ENCODE assay signal across 8 cellular contexts in the genomic region with DNA sequence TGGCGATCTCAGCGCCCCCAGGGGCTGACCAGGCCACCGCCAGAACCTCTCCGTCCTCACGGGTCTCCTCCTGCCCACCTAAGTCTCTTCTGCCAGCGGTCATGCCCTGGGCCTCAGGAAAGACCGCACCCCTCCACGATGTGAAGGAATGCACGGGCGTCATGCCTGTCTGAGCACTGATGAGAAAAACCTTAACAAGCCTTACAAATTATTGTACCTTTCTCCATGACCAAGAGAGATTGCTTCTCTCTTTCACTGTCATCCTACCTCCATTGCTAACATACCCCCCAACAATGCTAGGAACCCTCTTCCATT. TPM values are rescaled to one million over a fixed set of nuclear protein-coding genes. Genes with fewer than 3 reads are reported as not detected.
A peak's percentile ranks its signal among the peaks of the same experiment; 100 is the strongest.
DNase-seq lines count a peak whose midpoint lies in the region; ATAC-seq and TF ChIP-seq lines count a peak whose summit lies in the region.
"Not testable (repeated sequence)": the region's sequence is repeated elsewhere in the genome, so short reads cannot be mapped to it uniquely, and the experiment has no call there.

No MANE protein-coding gene starts in this region.

- CTCF ChIA-PET in activated CD8-positive, alpha-beta memory T cell treated with anti-CD3 and anti-CD28 coated beads, Interleukin-2, amount 10 ng/mL, durations not matched to agents 7 days and 5 days (lab: Charles Lee) = not testable (repeated sequence)

- H3K27me3 ChIP-seq in MM.1S (replicated peaks; ENCODE audit: insufficient read depth, low read length); heart left ventricle; gastrocnemius medialis: not testable (repeated sequence)

- not testable (repeated sequence) for TF ChIP-seq CTCF in 22Rv1 (IDR thresholded peaks at IDR 0.05); MM.1S (IDR thresholded peaks at IDR 0.05; ENCODE audit: low read length); choroid plexus epithelial cell (conservative IDR thresholded peaks at IDR 0.05; ENCODE audit: low read depth, low read length); heart left ventricle (IDR thresholded peaks at IDR 0.05); mesothelial cell of epicardium (IDR thresholded peaks at IDR 0.05; ENCODE audit: unreplicated experiment); gastrocnemius medialis (IDR thresholded peaks at IDR 0.05 in 4 of 5, conservative IDR thresholded peaks at IDR 0.05 in 1 of 5)

- not testable (repeated sequence) for H3K4me1 ChIP-seq in MM.1S (ENCODE audit: low read length); gastrocnemius medialis
- H3K4me1 ChIP-seq in heart left ventricle = peaks cover 0 to 10% (median 3%) of the 10 kb centered on the region in 12 donors

- not testable (repeated sequence) for H3K36me3 Mint-ChIP-seq in activated CD8-positive, alpha-beta memory T cell treated with anti-CD3 and anti-CD28 coated beads, Interleukin-2, amount 10 ng/mL, durations not matched to agents 7 days and 5 days; mesothelial cell of epicardium

- peak overlapping the region; percentile 99 for H3K27ac Mint-ChIP-seq in activated CD8-positive, alpha-beta memory T cell treated with anti-CD3 and anti-CD28 coated beads, Interleukin-2, amount 10 ng/mL, durations not matched to agents 7 days and 5 days
- H3K27ac Mint-ChIP-seq in mesothelial cell of epicardium = peak overlapping the region; percentile 99

- not testable (repeated sequence) for H3K9me3 Mint-ChIP-seq in activated CD8-positive, alpha-beta memory T cell treated with anti-CD3 and anti-CD28 coated beads, Interleukin-2, amount 10 ng/mL, durations not matched to agents 7 days and 5 days (ENCODE audit: low read depth); mesothelial cell of epicardium

- ATAC-seq in GM19467 (IDR thresholded peaks at IDR 0.05; ENCODE audit: unreplicated experiment) (peak; percentile 7), heart left ventricle (peak in 1 of 4 donors; percentile 3), gastrocnemius medialis (peak; percentile 5 to 10)
- ATAC-seq in activated CD8-positive, alpha-beta memory T cell treated with anti-CD3 and anti-CD28 coated beads, Interleukin-2, amount 10 ng/mL, durations not matched to agents 7 days and 5 days = not testable (repeated sequence)

- peak overlapping the region; percentile 97 for H3K4me2 ChIP-seq in MM.1S (ENCODE audit: low read depth, low read length)

- H3K27ac ChIP-seq in 22Rv1 (peak overlapping the region; percentile 83), MM.1S (ENCODE audit: low read length) (peak overlapping the region; percentile 98), heart left ventricle (peak overlapping the region; percentile 92 to 99 (median 94)), gastrocnemius medialis (peak overlapping the region; percentile 91 to 98 (median 95))

- not testable (repeated sequence) for H3F3A ChIP-seq in MM.1S (ENCODE audit: insufficient read depth, low read length)

- TF ChIP-seq POLR2A in heart left ventricle (IDR thresholded peaks at IDR 0.05); gastrocnemius medialis (IDR thresholded peaks at IDR 0.05): not testable (repeated sequence)

- peak overlapping the region; percentile 93 for H3K9ac ChIP-seq in MM.1S (ENCODE audit: low read length)

- intact Hi-C loops in heart left ventricle (cut with DNase I); gastrocnemius medialis (cut with DNase I; ENCODE audit: low total_unique reads): not testable (repeated sequence)

- not testable (repeated sequence) for H3K79me2 ChIP-seq in MM.1S (ENCODE audit: low read length)

- H3K4me1 Mint-ChIP-seq in activated CD8-positive, alpha-beta memory T cell treated with anti-CD3 and anti-CD28 coated beads, Interleukin-2, amount 10 ng/mL, durations not matched to agents 7 days and 5 days = peaks cover 14% of the 10 kb centered on the region
- H3K4me1 Mint-ChIP-seq in mesothelial cell of epicardium = peaks cover 11% of the 10 kb centered on the region

- peak overlapping the region; percentile 91 for H3K4me3 Mint-ChIP-seq in activated CD8-positive, alpha-beta memory T cell treated with anti-CD3 and anti-CD28 coated beads, Interleukin-2, amount 10 ng/mL, durations not matched to agents 7 days and 5 days
- peak overlapping the region; percentile 94 for H3K4me3 Mint-ChIP-seq in mesothelial cell of epicardium

- WGBS in heart left ventricle, 4 donors = 1 to 14% (median 3%) methylated on average over 10 of the region's 10 CpGs

- DNase-seq in MM.1S; activated CD8-positive, alpha-beta memory T cell treated with anti-CD3 and anti-CD28 coated beads, Interleukin-2, amount 10 ng/mL, durations not matched to agents 7 days and 5 days; choroid plexus epithelial cell (ENCODE audit: low read depth); heart left ventricle; gastrocnemius medialis: not testable (repeated sequence)
- peak in 1 of 2 experiments; percentile 39 for DNase-seq in mesothelial cell of epicardium (ENCODE audit: low spot score in 2 of 2, unreplicated experiment in 2 of 2)

- H3K9me2 ChIP-seq in MM.1S (replicated peaks; ENCODE audit: insufficient read depth, low read length) = not testable (repeated sequence)

- not testable (repeated sequence) for H4K20me1 ChIP-seq in MM.1S (ENCODE audit: insufficient read depth, low read length)

- H2AFZ ChIP-seq in MM.1S (ENCODE audit: low read length) = peak overlapping the region; percentile 93

- not testable (repeated sequence) for H3K9me3 ChIP-seq in MM.1S (replicated peaks; ENCODE audit: insufficient read depth, low read length); heart left ventricle; gastrocnemius medialis

- H3K4me3 ChIP-seq in MM.1S (ENCODE audit: low read length) (peak overlapping the region; percentile 76), choroid plexus epithelial cell (ENCODE audit: low read depth, low read length) (peak overlapping the region; percentile 73), heart left ventricle (peak overlapping the region; percentile 59 to 75 (median 66)), gastrocnemius medialis (peak overlapping the region; percentile 67 to 97 (median 80))

- in situ Hi-C loops in gastrocnemius medialis (cut with MboI; ENCODE audit: low sequenced_read_pairs in 4 of 4) = not testable (repeated sequence)

- H3K36me3 ChIP-seq in MM.1S (replicated peaks; ENCODE audit: insufficient read depth, low read length); heart left ventricle; gastrocnemius medialis: not testable (repeated sequence)

- H3K27me3 Mint-ChIP-seq in activated CD8-positive, alpha-beta memory T cell treated with anti-CD3 and anti-CD28 coated beads, Interleukin-2, amount 10 ng/mL, durations not matched to agents 7 days and 5 days; mesothelial cell of epicardium (ENCODE audit: low read depth): not testable (repeated sequence)

RNA-seq across cellular contexts. Expression of gene FAM156A, which starts 22.9 kb away (rescaled TPM):
- 10 to 100 TPM; 22.6 to 25.1 TPM for total RNA-seq in activated CD8-positive, alpha-beta memory T cell treated with anti-CD3 and anti-CD28 coated beads, Interleukin-2, amount 10 ng/mL, durations not matched to agents 7 days and 5 days
- total RNA-seq in heart left ventricle (1 to 10 TPM; 3.6 to 8.7 (median 7.0) TPM), mesothelial cell of epicardium (30.1 to 38.0 TPM (median 34.3 TPM) in 3 replicates), gastrocnemius medialis (10 to 100 TPM in 1 of 4 donors, 1 to 10 TPM in 3; 1.7 to 14.0 (median 4.9) TPM)
- 10 to 100 TPM in 1 of 2 donors, 1 to 10 TPM in 1; 6.5 to 12.9 TPM for polyA plus RNA-seq in heart left ventricle

RNA-seq across cellular contexts. Expression of gene FAM156B, which starts 38.3 kb away (rescaled TPM):
- 10 to 100 TPM; 13.3 to 20.2 TPM for total RNA-seq in activated CD8-positive, alpha-beta memory T cell treated with anti-CD3 and anti-CD28 coated beads, Interleukin-2, amount 10 ng/mL, durations not matched to agents 7 days and 5 days
- 10 to 100 TPM in 2 of 9 donors, 1 to 10 TPM in 7; 4.4 to 11.9 (median 7.5) TPM for total RNA-seq in heart left ventricle
- 10 to 100 TPM in 1 of 2 donors, 1 to 10 TPM in 1; 9.4 to 11.7 TPM for polyA plus RNA-seq in heart left ventricle
- 18.5 to 29.1 TPM (median 23.3 TPM) in 3 replicates for total RNA-seq in mesothelial cell of epicardium
- total RNA-seq in gastrocnemius medialis = 1 to 10 TPM in 2 of 4 donors, under 1 TPM in 2; 0.13 to 7.8 (median 0.85) TPM
